Comparison of ENCODE assay signal across 1 cellular context in the genomic region with DNA sequence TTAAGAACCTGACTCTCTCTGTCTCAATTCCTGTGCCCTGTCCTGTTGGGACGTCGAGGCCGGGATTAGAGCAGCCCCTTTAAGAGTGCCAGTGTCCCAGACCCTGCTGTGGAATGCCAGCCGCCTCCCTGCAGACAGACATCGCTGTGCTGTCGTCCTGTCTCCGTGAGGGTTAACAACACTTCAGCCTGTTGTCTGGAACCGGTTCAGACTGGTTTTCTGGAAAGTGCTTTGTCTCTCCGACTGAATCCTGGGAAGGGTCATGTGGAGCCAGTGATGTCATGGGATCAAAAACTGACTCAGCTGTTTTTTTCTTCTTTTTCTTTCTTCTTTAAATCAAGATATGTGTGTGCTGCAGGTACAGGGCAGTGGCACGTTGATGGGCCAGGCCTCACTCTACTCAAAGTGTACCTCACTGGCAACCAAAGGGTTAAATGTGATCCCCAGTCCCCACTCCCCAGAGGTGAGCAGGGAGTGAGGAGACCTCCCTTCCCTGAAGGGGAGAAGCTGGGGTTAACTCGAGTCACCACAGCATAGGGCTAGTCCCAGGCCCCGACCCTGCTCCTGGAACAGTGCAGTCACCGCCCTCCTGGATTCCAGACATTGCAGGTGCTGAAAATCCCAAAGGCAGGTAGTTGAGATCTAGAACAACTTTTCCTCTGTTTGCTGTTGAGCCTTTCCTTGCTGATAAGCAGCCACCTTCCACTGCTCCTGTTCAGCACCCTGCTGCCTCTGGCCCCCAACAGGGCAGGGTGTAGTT.
TF ChIP-seq lines count a peak whose summit lies in the region.

No MANE protein-coding gene starts in this region.

TF ChIP-seq in SK-N-SH treated with all-trans-retinoic acid at 6 μM for 48 hours, 23 proteins besides CTCF, POLR2A, EP300 and RAD21 (continued from another document):
- TF ChIP-seq, protein P1, sequence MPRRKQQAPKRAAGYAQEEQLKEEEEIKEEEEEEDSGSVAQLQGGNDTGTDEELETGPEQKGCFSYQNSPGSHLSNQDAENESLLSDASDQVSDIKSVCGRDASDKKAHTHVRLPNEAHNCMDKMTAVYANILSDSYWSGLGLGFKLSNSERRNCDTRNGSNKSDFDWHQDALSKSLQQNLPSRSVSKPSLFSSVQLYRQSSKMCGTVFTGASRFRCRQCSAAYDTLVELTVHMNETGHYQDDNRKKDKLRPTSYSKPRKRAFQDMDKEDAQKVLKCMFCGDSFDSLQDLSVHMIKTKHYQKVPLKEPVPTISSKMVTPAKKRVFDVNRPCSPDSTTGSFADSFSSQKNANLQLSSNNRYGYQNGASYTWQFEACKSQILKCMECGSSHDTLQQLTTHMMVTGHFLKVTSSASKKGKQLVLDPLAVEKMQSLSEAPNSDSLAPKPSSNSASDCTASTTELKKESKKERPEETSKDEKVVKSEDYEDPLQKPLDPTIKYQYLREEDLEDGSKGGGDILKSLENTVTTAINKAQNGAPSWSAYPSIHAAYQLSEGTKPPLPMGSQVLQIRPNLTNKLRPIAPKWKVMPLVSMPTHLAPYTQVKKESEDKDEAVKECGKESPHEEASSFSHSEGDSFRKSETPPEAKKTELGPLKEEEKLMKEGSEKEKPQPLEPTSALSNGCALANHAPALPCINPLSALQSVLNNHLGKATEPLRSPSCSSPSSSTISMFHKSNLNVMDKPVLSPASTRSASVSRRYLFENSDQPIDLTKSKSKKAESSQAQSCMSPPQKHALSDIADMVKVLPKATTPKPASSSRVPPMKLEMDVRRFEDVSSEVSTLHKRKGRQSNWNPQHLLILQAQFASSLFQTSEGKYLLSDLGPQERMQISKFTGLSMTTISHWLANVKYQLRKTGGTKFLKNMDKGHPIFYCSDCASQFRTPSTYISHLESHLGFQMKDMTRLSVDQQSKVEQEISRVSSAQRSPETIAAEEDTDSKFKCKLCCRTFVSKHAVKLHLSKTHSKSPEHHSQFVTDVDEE (CRISPR knock-in tag; IDR thresholded peaks at IDR 0.05), result no peak
- no peak for TF ChIP-seq ZNF565 (CRISPR knock-in tag; conservative IDR thresholded peaks at IDR 0.05; ENCODE audit: low read depth)
- TF ChIP-seq ISL1 (CRISPR knock-in tag; IDR thresholded peaks at IDR 0.05), result no peak
- TF ChIP-seq, protein P2, sequence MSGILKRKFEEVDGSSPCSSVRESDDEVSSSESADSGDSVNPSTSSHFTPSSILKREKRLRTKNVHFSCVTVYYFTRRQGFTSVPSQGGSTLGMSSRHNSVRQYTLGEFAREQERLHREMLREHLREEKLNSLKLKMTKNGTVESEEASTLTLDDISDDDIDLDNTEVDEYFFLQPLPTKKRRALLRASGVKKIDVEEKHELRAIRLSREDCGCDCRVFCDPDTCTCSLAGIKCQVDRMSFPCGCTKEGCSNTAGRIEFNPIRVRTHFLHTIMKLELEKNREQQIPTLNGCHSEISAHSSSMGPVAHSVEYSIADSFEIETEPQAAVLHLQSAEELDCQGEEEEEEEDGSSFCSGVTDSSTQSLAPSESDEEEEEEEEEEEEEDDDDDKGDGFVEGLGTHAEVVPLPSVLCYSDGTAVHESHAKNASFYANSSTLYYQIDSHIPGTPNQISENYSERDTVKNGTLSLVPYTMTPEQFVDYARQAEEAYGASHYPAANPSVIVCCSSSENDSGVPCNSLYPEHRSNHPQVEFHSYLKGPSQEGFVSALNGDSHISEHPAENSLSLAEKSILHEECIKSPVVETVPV (CRISPR knock-in tag; IDR thresholded peaks at IDR 0.05), result no peak
- no peak for TF ChIP-seq TOX (CRISPR knock-in tag; IDR thresholded peaks at IDR 0.05; ENCODE audit: borderline replicate concordance)
- no peak for TF ChIP-seq CSDC2 (CRISPR knock-in tag; IDR thresholded peaks at IDR 0.05)
- TF ChIP-seq OSR1 (CRISPR knock-in tag; IDR thresholded peaks at IDR 0.05), result no peak
- no peak for TF ChIP-seq SNAI2 (CRISPR knock-in tag; IDR thresholded peaks at IDR 0.05)
- TF ChIP-seq TCF4 (CRISPR knock-in tag; IDR thresholded peaks at IDR 0.05; ENCODE audit: borderline replicate concordance), result no peak
- TF ChIP-seq, protein P3, sequence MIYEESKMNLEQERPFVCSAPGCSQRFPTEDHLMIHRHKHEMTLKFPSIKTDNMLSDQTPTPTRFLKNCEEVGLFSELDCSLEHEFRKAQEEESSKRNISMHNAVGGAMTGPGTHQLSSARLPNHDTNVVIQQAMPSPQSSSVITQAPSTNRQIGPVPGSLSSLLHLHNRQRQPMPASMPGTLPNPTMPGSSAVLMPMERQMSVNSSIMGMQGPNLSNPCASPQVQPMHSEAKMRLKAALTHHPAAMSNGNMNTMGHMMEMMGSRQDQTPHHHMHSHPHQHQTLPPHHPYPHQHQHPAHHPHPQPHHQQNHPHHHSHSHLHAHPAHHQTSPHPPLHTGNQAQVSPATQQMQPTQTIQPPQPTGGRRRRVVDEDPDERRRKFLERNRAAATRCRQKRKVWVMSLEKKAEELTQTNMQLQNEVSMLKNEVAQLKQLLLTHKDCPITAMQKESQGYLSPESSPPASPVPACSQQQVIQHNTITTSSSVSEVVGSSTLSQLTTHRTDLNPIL (CRISPR knock-in tag; IDR thresholded peaks at IDR 0.05; ENCODE audit: low read depth), result no peak
- TF ChIP-seq GLIS3 (CRISPR knock-in tag; IDR thresholded peaks at IDR 0.05), result no peak
